ENCODE assay signal across 1 cellular context in the genomic region with DNA sequence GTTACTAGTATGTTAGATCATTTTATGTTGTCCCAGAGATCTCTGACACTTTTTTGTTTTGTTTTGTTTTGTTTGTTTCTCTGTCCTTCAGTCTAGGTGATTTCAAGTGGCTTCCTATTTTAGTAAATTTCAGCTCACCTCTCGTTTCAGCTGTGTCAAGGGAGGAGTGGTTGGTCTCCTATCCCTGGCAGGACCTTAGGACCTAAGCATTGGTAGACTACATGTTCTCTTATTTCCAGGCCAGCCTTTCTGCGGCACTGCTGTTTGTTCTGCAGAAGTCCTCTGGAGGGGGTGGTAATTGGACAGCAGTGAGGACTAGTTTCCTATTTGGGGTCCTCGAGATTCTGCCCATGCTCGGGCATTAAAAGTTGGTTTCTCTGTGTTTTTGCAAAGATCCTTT.
TF ChIP-seq lines count a peak whose summit lies in the region.

No MANE protein-coding gene starts in this region.

TF ChIP-seq in HepG2, 621 proteins besides CTCF, POLR2A, EP300 and RAD21 (continued from another document):
- no peak for TF ChIP-seq KDM4B (CRISPR knock-in tag; IDR thresholded peaks at IDR 0.05)
- TF ChIP-seq PAF1 (CRISPR knock-in tag; IDR thresholded peaks at IDR 0.05): no peak
- TF ChIP-seq, protein P1, sequence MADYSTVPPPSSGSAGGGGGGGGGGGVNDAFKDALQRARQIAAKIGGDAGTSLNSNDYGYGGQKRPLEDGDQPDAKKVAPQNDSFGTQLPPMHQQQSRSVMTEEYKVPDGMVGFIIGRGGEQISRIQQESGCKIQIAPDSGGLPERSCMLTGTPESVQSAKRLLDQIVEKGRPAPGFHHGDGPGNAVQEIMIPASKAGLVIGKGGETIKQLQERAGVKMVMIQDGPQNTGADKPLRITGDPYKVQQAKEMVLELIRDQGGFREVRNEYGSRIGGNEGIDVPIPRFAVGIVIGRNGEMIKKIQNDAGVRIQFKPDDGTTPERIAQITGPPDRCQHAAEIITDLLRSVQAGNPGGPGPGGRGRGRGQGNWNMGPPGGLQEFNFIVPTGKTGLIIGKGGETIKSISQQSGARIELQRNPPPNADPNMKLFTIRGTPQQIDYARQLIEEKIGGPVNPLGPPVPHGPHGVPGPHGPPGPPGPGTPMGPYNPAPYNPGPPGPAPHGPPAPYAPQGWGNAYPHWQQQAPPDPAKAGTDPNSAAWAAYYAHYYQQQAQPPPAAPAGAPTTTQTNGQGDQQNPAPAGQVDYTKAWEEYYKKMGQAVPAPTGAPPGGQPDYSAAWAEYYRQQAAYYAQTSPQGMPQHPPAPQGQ (CRISPR knock-in tag; IDR thresholded peaks at IDR 0.05; ENCODE audit: borderline replicate concordance): no peak
- TF ChIP-seq TRIM22 (IDR thresholded peaks at IDR 0.05): no peak
- no peak for TF ChIP-seq SP4 (CRISPR knock-in tag; IDR thresholded peaks at IDR 0.05)
- TF ChIP-seq ZNF121 (CRISPR knock-in tag; IDR thresholded peaks at IDR 0.05): no peak
- no peak for TF ChIP-seq ZNF280D (CRISPR knock-in tag; IDR thresholded peaks at IDR 0.05)
- TF ChIP-seq TEAD2 (CRISPR knock-in tag; IDR thresholded peaks at IDR 0.05): no peak
